Comparison of ENCODE assay signal across 1 cellular context in the genomic region with DNA sequence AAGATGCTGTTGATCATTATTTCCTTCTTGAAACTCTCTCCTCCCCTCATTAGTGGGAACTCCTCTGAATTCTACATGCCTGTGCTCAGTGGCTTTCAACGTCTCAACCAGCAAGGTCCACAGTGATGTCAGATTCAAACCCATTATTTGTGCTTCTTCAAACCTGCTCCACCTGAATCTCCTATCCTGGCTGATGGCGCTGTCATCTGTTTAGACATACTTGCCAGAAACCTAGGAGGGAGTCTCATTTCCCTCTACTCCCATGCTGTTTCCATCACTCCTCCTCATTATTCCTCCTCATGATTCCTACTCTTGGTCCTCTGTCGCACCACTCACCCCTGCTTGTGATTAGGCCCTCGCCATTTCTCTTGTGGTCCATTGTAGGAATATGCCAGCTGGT.
TF ChIP-seq lines count a peak whose summit lies in the region.

No MANE protein-coding gene starts in this region.

TF ChIP-seq in WTC11, 78 proteins besides CTCF, POLR2A, EP300 and RAD21 (continued from another document):
- TF ChIP-seq ZNF138 (CRISPR knock-in tag; conservative IDR thresholded peaks at IDR 0.05) (no peak), AR (CRISPR knock-in tag; IDR thresholded peaks at IDR 0.05) (no peak), ATF1 (CRISPR knock-in tag; IDR thresholded peaks at IDR 0.05) (no peak), SMAD4 (CRISPR knock-in tag; IDR thresholded peaks at IDR 0.05) (no peak), HMGA2 (CRISPR knock-in tag; IDR thresholded peaks at IDR 0.05) (no peak), NFATC4 (CRISPR knock-in tag; IDR thresholded peaks at IDR 0.05) (no peak), SOX15 (CRISPR knock-in tag; IDR thresholded peaks at IDR 0.05) (no peak), SP1 (CRISPR knock-in tag; conservative IDR thresholded peaks at IDR 0.05) (no peak), NFYB (CRISPR knock-in tag; conservative IDR thresholded peaks at IDR 0.05; ENCODE audit: low read depth) (no peak), RELA (CRISPR knock-in tag; IDR thresholded peaks at IDR 0.05; ENCODE audit: borderline replicate concordance) (no peak), EMX1 (CRISPR knock-in tag; IDR thresholded peaks at IDR 0.05) (no peak), USF2 (CRISPR knock-in tag; IDR thresholded peaks at IDR 0.05) (no peak), ETV6 (CRISPR knock-in tag; IDR thresholded peaks at IDR 0.05) (no peak), ZNF512 (CRISPR knock-in tag; IDR thresholded peaks at IDR 0.05; ENCODE audit: borderline replicate concordance) (no peak)
- TF ChIP-seq, protein P1, sequence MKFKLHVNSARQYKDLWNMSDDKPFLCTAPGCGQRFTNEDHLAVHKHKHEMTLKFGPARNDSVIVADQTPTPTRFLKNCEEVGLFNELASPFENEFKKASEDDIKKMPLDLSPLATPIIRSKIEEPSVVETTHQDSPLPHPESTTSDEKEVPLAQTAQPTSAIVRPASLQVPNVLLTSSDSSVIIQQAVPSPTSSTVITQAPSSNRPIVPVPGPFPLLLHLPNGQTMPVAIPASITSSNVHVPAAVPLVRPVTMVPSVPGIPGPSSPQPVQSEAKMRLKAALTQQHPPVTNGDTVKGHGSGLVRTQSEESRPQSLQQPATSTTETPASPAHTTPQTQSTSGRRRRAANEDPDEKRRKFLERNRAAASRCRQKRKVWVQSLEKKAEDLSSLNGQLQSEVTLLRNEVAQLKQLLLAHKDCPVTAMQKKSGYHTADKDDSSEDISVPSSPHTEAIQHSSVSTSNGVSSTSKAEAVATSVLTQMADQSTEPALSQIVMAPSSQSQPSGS (CRISPR knock-in tag; IDR thresholded peaks at IDR 0.05; ENCODE audit: borderline replicate concordance, low read depth): no peak
- TF ChIP-seq, protein P2, sequence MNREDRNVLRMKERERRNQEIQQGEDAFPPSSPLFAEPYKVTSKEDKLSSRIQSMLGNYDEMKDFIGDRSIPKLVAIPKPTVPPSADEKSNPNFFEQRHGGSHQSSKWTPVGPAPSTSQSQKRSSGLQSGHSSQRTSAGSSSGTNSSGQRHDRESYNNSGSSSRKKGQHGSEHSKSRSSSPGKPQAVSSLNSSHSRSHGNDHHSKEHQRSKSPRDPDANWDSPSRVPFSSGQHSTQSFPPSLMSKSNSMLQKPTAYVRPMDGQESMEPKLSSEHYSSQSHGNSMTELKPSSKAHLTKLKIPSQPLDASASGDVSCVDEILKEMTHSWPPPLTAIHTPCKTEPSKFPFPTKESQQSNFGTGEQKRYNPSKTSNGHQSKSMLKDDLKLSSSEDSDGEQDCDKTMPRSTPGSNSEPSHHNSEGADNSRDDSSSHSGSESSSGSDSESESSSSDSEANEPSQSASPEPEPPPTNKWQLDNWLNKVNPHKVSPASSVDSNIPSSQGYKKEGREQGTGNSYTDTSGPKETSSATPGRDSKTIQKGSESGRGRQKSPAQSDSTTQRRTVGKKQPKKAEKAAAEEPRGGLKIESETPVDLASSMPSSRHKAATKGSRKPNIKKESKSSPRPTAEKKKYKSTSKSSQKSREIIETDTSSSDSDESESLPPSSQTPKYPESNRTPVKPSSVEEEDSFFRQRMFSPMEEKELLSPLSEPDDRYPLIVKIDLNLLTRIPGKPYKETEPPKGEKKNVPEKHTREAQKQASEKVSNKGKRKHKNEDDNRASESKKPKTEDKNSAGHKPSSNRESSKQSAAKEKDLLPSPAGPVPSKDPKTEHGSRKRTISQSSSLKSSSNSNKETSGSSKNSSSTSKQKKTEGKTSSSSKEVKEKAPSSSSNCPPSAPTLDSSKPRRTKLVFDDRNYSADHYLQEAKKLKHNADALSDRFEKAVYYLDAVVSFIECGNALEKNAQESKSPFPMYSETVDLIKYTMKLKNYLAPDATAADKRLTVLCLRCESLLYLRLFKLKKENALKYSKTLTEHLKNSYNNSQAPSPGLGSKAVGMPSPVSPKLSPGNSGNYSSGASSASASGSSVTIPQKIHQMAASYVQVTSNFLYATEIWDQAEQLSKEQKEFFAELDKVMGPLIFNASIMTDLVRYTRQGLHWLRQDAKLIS (CRISPR knock-in tag; IDR thresholded peaks at IDR 0.05; ENCODE audit: borderline replicate concordance): no peak
